In the genomic region with DNA sequence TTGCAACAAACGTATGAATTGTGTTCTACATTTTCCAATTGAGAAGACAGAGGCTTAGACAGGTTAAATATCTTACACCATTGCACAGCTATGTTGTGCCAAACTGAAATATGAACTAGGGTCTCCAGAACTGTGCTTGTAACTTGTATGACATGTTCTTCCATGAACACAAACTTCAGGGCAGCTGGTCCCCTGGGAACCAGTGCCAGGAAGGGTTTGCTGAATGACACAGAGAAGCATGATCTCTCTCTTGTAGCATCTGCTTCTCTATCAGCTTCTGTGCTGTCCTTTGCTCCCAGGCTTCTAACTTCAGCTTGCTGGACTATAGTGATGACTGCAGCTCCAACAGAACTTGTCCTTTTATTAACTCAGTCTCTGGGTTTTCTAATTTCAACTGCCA, we compare ENCODE assay signal across 18 cellular contexts.
"Had no signal": no experiment of that assay in that cellular context is flagged by ENCODE, and none has a peak within 500 bp of the region (broad histone marks: within the 10 kb centered on the region; RNA-seq: fewer than 3 reads in every experiment).

No MANE protein-coding gene starts in this region.

- H3K36me3 ChIP-seq: adrenal gland, SJSA1 had no signal

- H3K27me3 ChIP-seq: adrenal gland had no signal

- H3K4me1 ChIP-seq: adrenal gland, SJSA1 had no signal

- H3K4me3 ChIP-seq: adrenal gland, coronary artery, SJSA1 had no signal

- H3K9me3 ChIP-seq: adrenal gland, SJSA1 had no signal

- H3K27ac ChIP-seq: adrenal gland, coronary artery, KMS-11, SJSA1 had no signal

- DNase-seq: activated CD4-positive, alpha-beta T cell treated with anti-CD3 and anti-CD28 coated beads for 4 hours; activated CD8-positive, alpha-beta memory T cell treated with anti-CD3 and anti-CD28 coated beads, Interleukin-2, amount 50 U/mL, for 4 hours; activated CD8-positive, alpha-beta T cell treated with anti-CD3 and anti-CD28 coated beads for 36 hours; activated naive CD4-positive, alpha-beta T cell treated with anti-CD3 and anti-CD28 coated beads, Interleukin-2, amount 50 U/mL, for 16 hours; activated naive CD8-positive, alpha-beta T cell treated with anti-CD3 and anti-CD28 coated beads, Interleukin-2, amount 10 ng/mL, durations not matched to agents 7 days and 5 days; activated T-cell treated with anti-CD3 and anti-CD28 coated beads, Interleukin-2, amount 50 U/mL, for 1 hour; adrenal gland; anterior cingulate cortex; NCI-H1092; NCI-H1417; NCI-H2081 treated with DMSO at 0.1 percent for 48 hours; NCI-H774; PC-3; SHP77; SW 1271 had no signal
